ENCODE assay signal across 11 cellular contexts in genomic region chr11:122711831-122712378, GRCh38. TPM values are rescaled to one million over a fixed set of nuclear protein-coding genes. Genes with fewer than 3 reads are reported as not detected.
DNase-seq lines count a peak whose midpoint lies in the region; ATAC-seq and TF ChIP-seq lines count a peak whose summit lies in the region.
"Had no signal": no experiment of that assay in that cellular context is flagged by ENCODE, and none has a peak within 500 bp of the region (broad histone marks: within the 10 kb centered on the region; RNA-seq: fewer than 3 reads in every experiment).

No MANE protein-coding gene starts in this region.

- CTCF ChIA-PET in activated CD4-positive, alpha-beta T cell treated with anti-CD3 and anti-CD28 coated beads for 36 hours (lab: Charles Lee), result interaction anchor here (0.7 to 1.8 kb wide), 5 partner anchors 10 to 142 kb away, joined by 3 to 8 read pairs (median 5); no protein-coding TSS in a partner anchor

- no peak for ATAC-seq in HG02798 (IDR thresholded peaks at IDR 0.05; ENCODE audit: poor library complexity, unreplicated experiment)
- no peak for ATAC-seq in activated CD4-positive, alpha-beta T cell treated with anti-CD3 and anti-CD28 coated beads for 36 hours
- no peak for ATAC-seq in naive thymus-derived CD8-positive, alpha-beta T cell
- ATAC-seq: activated T-cell treated with anti-CD3 and anti-CD28 coated beads, Interleukin-2, amount 50 U/mL, for 4 hours had no signal

- no peak overlapping the region for H3K4me3 Mint-ChIP-seq in activated CD4-positive, alpha-beta T cell treated with anti-CD3 and anti-CD28 coated beads for 36 hours
- no peak overlapping the region for H3K4me3 Mint-ChIP-seq in naive thymus-derived CD8-positive, alpha-beta T cell
- H3K4me3 Mint-ChIP-seq: activated T-cell treated with anti-CD3 and anti-CD28 coated beads, Interleukin-2, amount 50 U/mL, for 4 hours had no signal

- H3K79me2 ChIP-seq in OCI-LY3 (ENCODE audit: low read length), result no peaks in the 10 kb centered on the region

- in situ Hi-C loops in GM13977 (cut with MboI; ENCODE audit: low pct_unique_long_range_greater_than_20kb, low sequenced_read_pairs, unreplicated experiment), result no loop called here

- H3K36me3 Mint-ChIP-seq in activated CD4-positive, alpha-beta T cell treated with anti-CD3 and anti-CD28 coated beads for 36 hours (ENCODE audit: low read depth), result no peaks in the 10 kb centered on the region
- peaks cover 0 to 6% (median 0%) of the 10 kb centered on the region in 3 donors for H3K36me3 Mint-ChIP-seq in naive thymus-derived CD8-positive, alpha-beta T cell

- no peaks in the 10 kb centered on the region for H4K20me1 ChIP-seq in OCI-LY3 (ENCODE audit: insufficient read depth, low read length)

- no peaks in the 10 kb centered on the region for H3K9me3 Mint-ChIP-seq in activated CD4-positive, alpha-beta T cell treated with anti-CD3 and anti-CD28 coated beads for 36 hours (ENCODE audit: low read depth)
- no peaks in the 10 kb centered on the region for H3K9me3 Mint-ChIP-seq in naive thymus-derived CD8-positive, alpha-beta T cell
- H3K9me3 Mint-ChIP-seq: activated T-cell treated with anti-CD3 and anti-CD28 coated beads, Interleukin-2, amount 50 U/mL, for 4 hours had no signal

- POLR2A ChIA-PET in activated CD4-positive, alpha-beta T cell treated with anti-CD3 and anti-CD28 coated beads for 36 hours (lab: Charles Lee), result interaction anchor here (0.5 to 0.7 kb wide), 2 partner anchors 15 to 22 kb away, joined by 3 to 4 read pairs; no protein-coding TSS in a partner anchor
- POLR2A ChIA-PET in naive thymus-derived CD8-positive, alpha-beta T cell (lab: Charles Lee), result interaction anchor here (0.6 to 2.6 kb wide), 6 partner anchors 11 to 42 kb away, joined by 3 to 11 read pairs (median 4); no protein-coding TSS in a partner anchor

- TF ChIP-seq CTCF in GM13977 (IDR thresholded peaks at IDR 0.05; ENCODE audit: extremely low read depth, insufficient read depth, missing control alignments) (peak; percentile 22), OCI-LY3 (IDR thresholded peaks at IDR 0.05; ENCODE audit: low read depth, low read length) (peak; percentile 41)

- H3K27ac ChIP-seq in OCI-LY3 (ENCODE audit: low read length), result no peak overlapping the region

- peaks cover 58% of the 10 kb centered on the region for H3K4me1 ChIP-seq in OCI-LY3 (ENCODE audit: low read length)

- peaks cover 44% of the 10 kb centered on the region for H3K4me1 Mint-ChIP-seq in activated CD4-positive, alpha-beta T cell treated with anti-CD3 and anti-CD28 coated beads for 36 hours
- H3K4me1 Mint-ChIP-seq in naive thymus-derived CD8-positive, alpha-beta T cell, result peaks cover 29 to 83% (median 65%) of the 10 kb centered on the region in 4 donors

- H3K27ac Mint-ChIP-seq in activated CD4-positive, alpha-beta T cell treated with anti-CD3 and anti-CD28 coated beads for 36 hours, result no peak overlapping the region
- peak overlapping the region in 5 of 10 donors; percentile 3 to 63 (median 27) for H3K27ac Mint-ChIP-seq in naive thymus-derived CD8-positive, alpha-beta T cell

- no peak overlapping the region for H2AFZ ChIP-seq in OCI-LY3 (ENCODE audit: low read depth, low read length)

- H3K27me3 ChIP-seq in OCI-LY3 (ENCODE audit: low read depth, low read length), result peaks cover 10% of the 10 kb centered on the region; the same call in 1 of the 2 replicates

- no peak for DNase-seq in GM13977 (ENCODE audit: low spot score)
- peak; percentile 87 to 97 for DNase-seq in dermis microvascular lymphatic vessel endothelial cell (ENCODE audit: low read depth in 2 of 2)
- DNase-seq in renal cortical epithelial cell (ENCODE audit: low read depth), result peak; percentile 36
- DNase-seq in activated CD4-positive, alpha-beta T cell treated with anti-CD3 and anti-CD28 coated beads for 36 hours, result no peak
- no peak for DNase-seq in naive thymus-derived CD8-positive, alpha-beta T cell
- no peak for DNase-seq in activated CD4-positive, CD25-positive, alpha-beta regulatory T cell (lab: John Stamatoyannopoulos, UW)
- DNase-seq: activated T-cell treated with anti-CD3 and anti-CD28 coated beads, Interleukin-2, amount 50 U/mL, for 4 hours; NCI-H774; T-helper 2 cell had no signal

- no peak overlapping the region for H3K4me3 ChIP-seq in OCI-LY3 (ENCODE audit: low read length)

- H3K9ac ChIP-seq in OCI-LY3 (ENCODE audit: low read length), result no peak overlapping the region

- H3K4me2 ChIP-seq in OCI-LY3 (ENCODE audit: low read length), result no peak overlapping the region

- no peaks in the 10 kb centered on the region for H3K9me3 ChIP-seq in OCI-LY3 (ENCODE audit: insufficient read depth, low read length)

- intact Hi-C loops in activated CD4-positive, alpha-beta T cell treated with anti-CD3 and anti-CD28 coated beads for 36 hours (cut with DNase I, micrococcal nuclease), result no loop called here

- no peaks in the 10 kb centered on the region for H3K36me3 ChIP-seq in OCI-LY3 (replicated peaks; ENCODE audit: low read depth, low read length)

- H3K27me3 Mint-ChIP-seq in activated CD4-positive, alpha-beta T cell treated with anti-CD3 and anti-CD28 coated beads for 36 hours, result peaks cover 2% of the 10 kb centered on the region
- H3K27me3 Mint-ChIP-seq in naive thymus-derived CD8-positive, alpha-beta T cell, result no peaks in the 10 kb centered on the region

RNA-seq across cellular contexts. Expression of gene UBASH3B, which starts 56.4 kb away (rescaled TPM):
- total RNA-seq in dermis microvascular lymphatic vessel endothelial cell (1.6 and 3.2 TPM in 2 replicates), renal cortical epithelial cell (12.5 and 50.5 TPM in 2 replicates)
- total RNA-seq in activated CD4-positive, alpha-beta T cell treated with anti-CD3 and anti-CD28 coated beads for 36 hours, result 10 to 100 TPM; 16.2 to 20.1 TPM
- 10 to 100 TPM; 33.7 to 35.2 TPM for total RNA-seq in naive thymus-derived CD8-positive, alpha-beta T cell
- 10 to 100 TPM in 1 of 3 donors, 1 to 10 TPM in 2; 6.8 to 12.8 (median 7.1) TPM for polyA plus RNA-seq in naive thymus-derived CD8-positive, alpha-beta T cell

Comparison
In these comparisons a context has a peak if more than half of its experiments do, and no peak if none do; other contexts are left out.
1. DNase-seq: peak in dermis microvascular lymphatic vessel endothelial cell (2 of 2) and renal cortical epithelial cell (single experiment); none in GM13977 (single experiment), activated CD4-positive, alpha-beta T cell treated with anti-CD3 and anti-CD28 coated beads for 36 hours (single experiment), naive thymus-derived CD8-positive, alpha-beta T cell (0 of 10) and activated CD4-positive, CD25-positive, alpha-beta regulatory T cell (0 of 4).